Comparison of ENCODE assay signal across 9 cellular contexts in genomic region chr10:68406111-68406814, GRCh38. TPM values are rescaled to one million over a fixed set of nuclear protein-coding genes. Genes with fewer than 3 reads are reported as not detected.
A peak's percentile ranks its signal among the peaks of the same experiment; 100 is the strongest.
DNase-seq lines count a peak whose midpoint lies in the region; ATAC-seq, FAIRE-seq and TF ChIP-seq lines count a peak whose summit lies in the region.
"Had no signal": no experiment of that assay in that cellular context is flagged by ENCODE, and none has a peak within 500 bp of the region (broad histone marks: within the 10 kb centered on the region; RNA-seq: fewer than 3 reads in every experiment).

No MANE protein-coding gene starts in this region.

- no peaks in the 10 kb centered on the region for H3K36me3 Mint-ChIP-seq in activated naive CD4-positive, alpha-beta T cell treated with anti-CD3 and anti-CD28 coated beads, Interleukin-2, amount 50 U/mL, for 72 hours

- H4K20me1 ChIP-seq in OCI-LY3 (ENCODE audit: insufficient read depth, low read length): peaks cover 10% of the 10 kb centered on the region; the same call in 1 of the 2 replicates

- no peaks in the 10 kb centered on the region for H3K9me3 Mint-ChIP-seq in activated naive CD4-positive, alpha-beta T cell treated with anti-CD3 and anti-CD28 coated beads, Interleukin-2, amount 50 U/mL, for 72 hours

- peak overlapping the region; percentile 40; the same call in 1 of the 2 replicates for H3K27ac ChIP-seq in OCI-LY3 (ENCODE audit: low read length)

- FAIRE-seq in urothelium cell line (lab: Jason Lieb, UNC): peak; percentile 66
- FAIRE-seq: islet of Langerhans had no signal

- no peaks in the 10 kb centered on the region for H3K9me3 ChIP-seq in OCI-LY3 (ENCODE audit: insufficient read depth, low read length)

- peaks cover 7% of the 10 kb centered on the region; the same call in 1 of the 2 replicates for H3K4me1 ChIP-seq in OCI-LY3 (ENCODE audit: low read length)

- peaks cover 24% of the 10 kb centered on the region for H3K79me2 ChIP-seq in OCI-LY3 (ENCODE audit: low read length)

- no peak for TF ChIP-seq CTCF in OCI-LY3 (IDR thresholded peaks at IDR 0.05; ENCODE audit: low read depth, low read length)

- peak overlapping the region; percentile 82 for H3K9ac ChIP-seq in OCI-LY3 (ENCODE audit: low read length)

- no peaks in the 10 kb centered on the region for H3K27me3 ChIP-seq in OCI-LY3 (ENCODE audit: low read depth, low read length)

- peak; percentile 42 for ATAC-seq in GM19351 (IDR thresholded peaks at IDR 0.05; ENCODE audit: unreplicated experiment)
- ATAC-seq in HG03439 (IDR thresholded peaks at IDR 0.05; ENCODE audit: unreplicated experiment): peak; percentile 37
- ATAC-seq in activated naive CD4-positive, alpha-beta T cell treated with anti-CD3 and anti-CD28 coated beads, Interleukin-2, amount 50 U/mL, for 72 hours: peak; percentile 30 to 37

- peak overlapping the region; percentile 72 for H2AFZ ChIP-seq in OCI-LY3 (ENCODE audit: low read depth, low read length)

- peak overlapping the region; percentile 93 for H3K4me3 ChIP-seq in OCI-LY3 (ENCODE audit: low read length)

- no peaks in the 10 kb centered on the region for H3K36me3 ChIP-seq in OCI-LY3 (replicated peaks; ENCODE audit: low read depth, low read length)

- DNase-seq in COLO829 (ENCODE audit: low spot score) (peak; percentile 30), glomerular visceral epithelial cell (ENCODE audit: extremely low spot score) (peak; percentile 69), nucleus accumbens (lab: John Stamatoyannopoulos, UW) (peak in 42 of 56 donors; percentile 5 to 75 (median 54)), urothelium cell line (ENCODE audit: low spot score) (peak; percentile 84)
- peak; percentile 55 to 58 for DNase-seq in activated naive CD4-positive, alpha-beta T cell treated with anti-CD3 and anti-CD28 coated beads, Interleukin-2, amount 50 U/mL, for 72 hours (ENCODE audit: low spot score in 2 of 2)

- peak overlapping the region; percentile 88 to 89 for H3K27ac Mint-ChIP-seq in activated naive CD4-positive, alpha-beta T cell treated with anti-CD3 and anti-CD28 coated beads, Interleukin-2, amount 50 U/mL, for 72 hours

- peak overlapping the region; percentile 78 for H3K4me2 ChIP-seq in OCI-LY3 (ENCODE audit: low read length)

RNA-seq across cellular contexts. Expression of gene RUFY2, which starts 0.8 kb away (rescaled TPM):
- total RNA-seq in activated naive CD4-positive, alpha-beta T cell treated with anti-CD3 and anti-CD28 coated beads, Interleukin-2, amount 50 U/mL, for 72 hours: 10 to 100 TPM in 1 of 2 donors, 1 to 10 TPM in 1; 8.5 to 10.4 TPM

Comparison
In these comparisons a context has a peak if more than half of its experiments do, and no peak if none do; other contexts are left out.
1. Peak in every context shown above with its lines: DNase-seq, ATAC-seq, H3K4me3 ChIP-seq and H3K27ac ChIP-seq.
2. DNase-seq: peak in every context shown above with its lines; median percentile 84 in urothelium cell line; 69 in glomerular visceral epithelial cell; 56 in activated naive CD4-positive, alpha-beta T cell treated with anti-CD3 and anti-CD28 coated beads, Interleukin-2, amount 50 U/mL, for 72 hours; 54 in nucleus accumbens; 30 in COLO829.